ENCODE assay signal across 20 cellular contexts in genomic region chr5:8396756-8397155, GRCh38.
"Had no signal": no experiment of that assay in that cellular context is flagged by ENCODE, and none has a peak within 500 bp of the region (broad histone marks: within the 10 kb centered on the region; RNA-seq: fewer than 3 reads in every experiment).

No MANE protein-coding gene starts in this region.

- H3K9ac ChIP-seq: parathyroid adenoma, SK-N-SH had no signal

- H3K27ac Mint-ChIP-seq: activated CD4-positive, alpha-beta memory T cell treated with anti-CD3 and anti-CD28 coated beads, Interleukin-2, amount 10 ng/mL, durations not matched to agents 7 days and 5 days; activated naive CD4-positive, alpha-beta T cell treated with anti-CD3 and anti-CD28 coated beads, Interleukin-2, amount 50 U/mL, for 72 hours; naive thymus-derived CD8-positive, alpha-beta T cell; stimulated activated naive CD8-positive, alpha-beta T cell treated with anti-CD3 and anti-CD28 coated beads, Interleukin-15, amount 100 ng/mL, for 72 hours had no signal

- H3K4me3 Mint-ChIP-seq: activated CD4-positive, alpha-beta memory T cell treated with anti-CD3 and anti-CD28 coated beads, Interleukin-2, amount 10 ng/mL, durations not matched to agents 7 days and 5 days; activated T-cell treated with anti-CD3 and anti-CD28 coated beads, Interleukin-2, amount 50 U/mL, for 4 hours; central memory CD8-positive, alpha-beta T cell; naive thymus-derived CD8-positive, alpha-beta T cell; stimulated activated naive CD8-positive, alpha-beta T cell treated with anti-CD3 and anti-CD28 coated beads, Interleukin-15, amount 100 ng/mL, for 72 hours had no signal

- H3K4me2 ChIP-seq: SK-N-SH had no signal

- H3K4me3 ChIP-seq: body of pancreas, left lung, skin epidermis, testis, upper lobe of left lung had no signal

- H3K4me1 ChIP-seq: body of pancreas, left lung, parathyroid adenoma, testis, upper lobe of left lung had no signal

- H3K4me1 Mint-ChIP-seq: activated CD4-positive, alpha-beta memory T cell treated with anti-CD3 and anti-CD28 coated beads, Interleukin-2, amount 10 ng/mL, durations not matched to agents 7 days and 5 days; central memory CD8-positive, alpha-beta T cell; naive thymus-derived CD8-positive, alpha-beta T cell; stimulated activated naive CD8-positive, alpha-beta T cell treated with anti-CD3 and anti-CD28 coated beads, Interleukin-15, amount 100 ng/mL, for 72 hours had no signal

- H3K27me3 Mint-ChIP-seq: activated CD4-positive, alpha-beta memory T cell treated with anti-CD3 and anti-CD28 coated beads, Interleukin-2, amount 10 ng/mL, durations not matched to agents 7 days and 5 days; central memory CD8-positive, alpha-beta T cell; stimulated activated naive CD8-positive, alpha-beta T cell treated with anti-CD3 and anti-CD28 coated beads, Interleukin-15, amount 100 ng/mL, for 72 hours had no signal

- H3K36me3 ChIP-seq: left lung, upper lobe of left lung, WERI-Rb-1 had no signal

- H3K9me3 ChIP-seq: body of pancreas, left lung, SK-N-SH, testis, upper lobe of left lung had no signal

- ATAC-seq: activated naive CD4-positive, alpha-beta T cell treated with anti-CD3 and anti-CD28 coated beads, Interleukin-2, amount 50 U/mL, for 72 hours; activated T-cell treated with anti-CD3 and anti-CD28 coated beads, Interleukin-2, amount 50 U/mL, for 4 hours; body of pancreas; left lung; naive thymus-derived CD8-positive, alpha-beta T cell; stimulated activated naive CD8-positive, alpha-beta T cell treated with anti-CD3 and anti-CD28 coated beads, Interleukin-15, amount 100 ng/mL, for 72 hours had no signal

- H3K36me3 Mint-ChIP-seq: naive thymus-derived CD8-positive, alpha-beta T cell had no signal

- H2AFZ ChIP-seq: parathyroid adenoma had no signal

- H3K27me3 ChIP-seq: body of pancreas, left lung, testis, upper lobe of left lung had no signal

- DNase-seq: activated CD4-positive, alpha-beta memory T cell treated with anti-CD3 and anti-CD28 coated beads, Interleukin-2, amount 10 ng/mL, durations not matched to agents 7 days and 5 days; activated effector memory CD4-positive, alpha-beta T cell treated with Interleukin-2 at 50 U/mL for 16 hours; activated T-cell treated with anti-CD3 and anti-CD28 coated beads, Interleukin-2, amount 50 U/mL, for 4 hours; body of pancreas; effector memory CD4-positive, alpha-beta T cell; left lung; naive thymus-derived CD8-positive, alpha-beta T cell; retina; SK-N-SH; stimulated activated naive CD8-positive, alpha-beta T cell treated with anti-CD3 and anti-CD28 coated beads, Interleukin-15, amount 100 ng/mL, for 72 hours; T-helper 1 cell; T1000; testis; upper lobe of left lung; WERI-Rb-1 had no signal

- H3K79me2 ChIP-seq: parathyroid adenoma had no signal

- FAIRE-seq: keratinocyte had no signal

- H3K27ac ChIP-seq: body of pancreas, left lung, parathyroid adenoma, skin epidermis, testis, upper lobe of left lung, WERI-Rb-1 had no signal

- H3K9me3 Mint-ChIP-seq: activated CD4-positive, alpha-beta memory T cell treated with anti-CD3 and anti-CD28 coated beads, Interleukin-2, amount 10 ng/mL, durations not matched to agents 7 days and 5 days; activated naive CD4-positive, alpha-beta T cell treated with anti-CD3 and anti-CD28 coated beads, Interleukin-2, amount 50 U/mL, for 72 hours; activated T-cell treated with anti-CD3 and anti-CD28 coated beads, Interleukin-2, amount 50 U/mL, for 4 hours had no signal
